ENCODE assay signal across 1 cellular context in genomic region chr2:207558106-207558505, GRCh38.
TF ChIP-seq lines count a peak whose summit lies in the region.

No MANE protein-coding gene starts in this region.

TF ChIP-seq in SK-N-SH, 30 proteins besides CTCF, POLR2A, EP300 and RAD21 (continued from another document):
- TF ChIP-seq IRF3 (IDR thresholded peaks at IDR 0.05; ENCODE audit: low read depth, low read length) (no peak), RCOR1 (IDR thresholded peaks at IDR 0.05; ENCODE audit: low read length) (no peak), GABPA (IDR thresholded peaks at IDR 0.05; ENCODE audit: low read depth) (no peak), POLR2AphosphoS5 (IDR thresholded peaks at IDR 0.05; ENCODE audit: low read depth, low read length) (no peak)
